In genomic region chr4:70706516-70706915, GRCh38 we compare ENCODE assay signal across 8 cellular contexts. TPM values are rescaled to one million over a fixed set of nuclear protein-coding genes. Genes with fewer than 3 reads are reported as not detected.
DNase-seq lines count a peak whose midpoint lies in the region; ATAC-seq, FAIRE-seq and TF ChIP-seq lines count a peak whose summit lies in the region.

No MANE protein-coding gene starts in this region.

- BruUV-seq in GM12878 (replicated peaks; lab: Mats Ljungman, UMichigan), result TSS peak; percentile 60

- H3K27ac ChIP-seq in 22Rv1, result peak overlapping the region; percentile 90; the same call in 1 of the 2 replicates
- no peak overlapping the region for H3K27ac ChIP-seq in GM12878 (ENCODE audit: control insufficient read depth, insufficient read depth)
- no peak overlapping the region for H3K27ac ChIP-seq in mesendoderm (ENCODE audit: low read depth, low read length)
- no peak overlapping the region for H3K27ac ChIP-seq in substantia nigra (ENCODE audit: low read depth, low read length, poor library complexity, severe bottlenecking)

- TF ChIP-seq POLR2A in GM12878 (IDR thresholded peaks at IDR 0.05; ENCODE audit: low read depth, low read length), result no peak

- H3K4me1 ChIP-seq in GM12878 (ENCODE audit: control insufficient read depth, insufficient read depth, low read length) (no peaks in the 10 kb centered on the region; the same call in 1 of the 2 replicates), mesendoderm (ENCODE audit: control insufficient read depth, low read depth, low read length) (peaks cover 2% of the 10 kb centered on the region)

- POLR2A ChIA-PET in GM12878 (lab: Charles Lee), result interaction anchor here (0.5 to 7.8 kb wide), 12 partner anchors 8 to 287 kb away, joined by 3 to 52 read pairs (median 4); partner anchors contain the start of genes DCK and UTP3

- no peaks in the 10 kb centered on the region for H3K9me3 ChIP-seq in GM12878 (replicated peaks; ENCODE audit: control insufficient read depth, insufficient read depth, low read length)

- H2BK5ac ChIP-seq in mesendoderm (ENCODE audit: low read length), result no peak overlapping the region

- ATAC-seq in GM12878 (no peak), GM18511 (IDR thresholded peaks at IDR 0.05; ENCODE audit: unreplicated experiment) (no peak)

- H3K9ac ChIP-seq in GM12878 (ENCODE audit: control insufficient read depth, insufficient read depth, low read length), result no peak overlapping the region
- peak overlapping the region; percentile 85 for H3K9ac ChIP-seq in mesendoderm (ENCODE audit: low read length)

- H4K5ac ChIP-seq in mesendoderm (ENCODE audit: low read length), result no peak overlapping the region

- no peak overlapping the region for H3K23ac ChIP-seq in mesendoderm (ENCODE audit: low read length)

- H2BK15ac ChIP-seq in mesendoderm (replicated peaks; ENCODE audit: low read depth), result no peak overlapping the region

- no peak for FAIRE-seq in GM12878 (lab: Jason Lieb, UNC)

- peak overlapping the region; percentile 57 for H3K4me3 ChIP-seq in HFF-Myc (replicated peaks; ENCODE audit: low read depth, low read length)
- H3K4me3 ChIP-seq in GM12878, result peak overlapping the region; percentile 92; the same call in 1 of the 2 replicates
- H3K4me3 ChIP-seq in mesendoderm (ENCODE audit: low read length), result no peak overlapping the region

- in situ Hi-C loops in GM12878 (cut with MboI), result no loop called here

- DNase-seq in HFF-Myc (ENCODE audit: extremely low read depth, low read depth) (no peak), GM12878 (ENCODE audit: low read depth, low spot score) (no peak), mesendoderm (no peak), substantia nigra (lab: John Stamatoyannopoulos, UW) (no peak), A172 (ENCODE audit: low spot score) (no peak)
- no peak for DNase-seq in stimulated activated CD4-positive, alpha-beta T cell treated with anti-CD3 and anti-CD28 coated beads, Interleukin-2, amount 100 ng/mL, for 24 hours

- H4K20me1 ChIP-seq in GM12878 (ENCODE audit: control insufficient read depth, insufficient read depth), result no peaks in the 10 kb centered on the region

- no peak overlapping the region for H3K4ac ChIP-seq in mesendoderm (ENCODE audit: low read depth, low read length)

- H3K79me2 ChIP-seq in GM12878 (ENCODE audit: control insufficient read depth, insufficient read depth, low read length) (peaks cover 2% of the 10 kb centered on the region; the same call in 1 of the 2 replicates), mesendoderm (ENCODE audit: control insufficient read depth, insufficient read depth, low read length) (peaks cover 13% of the 10 kb centered on the region)

- H3K36me3 ChIP-seq in GM12878 (ENCODE audit: control insufficient read depth in 2 of 2, insufficient read depth in 2 of 2, low read length in 1 of 2) (no peaks in the 10 kb centered on the region), mesendoderm (ENCODE audit: control insufficient read depth, insufficient read depth, low read length) (no peaks in the 10 kb centered on the region)

- no peak overlapping the region for H2BK120ac ChIP-seq in mesendoderm (ENCODE audit: low read depth, low read length)

- H3K79me1 ChIP-seq in mesendoderm (ENCODE audit: low read length), result peaks cover 3% of the 10 kb centered on the region

- TF ChIP-seq RAD21 in GM12878 (IDR thresholded peaks at IDR 0.05; ENCODE audit: insufficient read depth, low read depth, low read length), result no peak

- no peak overlapping the region for H2AK5ac ChIP-seq in mesendoderm (ENCODE audit: low read length)

- SMC1A ChIA-PET in GM12878 (lab: Charles Lee; ENCODE audit: uncharacterized antibody, unreplicated experiment), result interaction anchor here (0.6 to 5.8 kb wide), 18 partner anchors 9 to 304 kb away, joined by 3 to 77 read pairs (median 4); partner anchors contain the start of genes JCHAIN and UTP3

- TF ChIP-seq CTCF in 22Rv1 (IDR thresholded peaks at IDR 0.05), result no peak
- no peak for TF ChIP-seq CTCF in HFF-Myc (IDR thresholded peaks at IDR 0.05; ENCODE audit: low read depth, low read length, missing control alignments)
- TF ChIP-seq CTCF in GM12878 (IDR thresholded peaks at IDR 0.05 in 2 of 3, conservative IDR thresholded peaks at IDR 0.05 in 1 of 3; ENCODE audit: control insufficient read depth in 2 of 3, extremely low read depth in 1 of 3, insufficient read depth in 1 of 3, low read depth in 3 of 3, low read length in 3 of 3), result no peak

- RAD21 ChIA-PET in GM12878 (lab: Charles Lee; ENCODE audit: unreplicated experiment), result interaction anchor here (0.6 to 7.1 kb wide), 14 partner anchors 8 to 299 kb away, joined by 3 to 82 read pairs (median 4); partner anchors contain the start of genes DCK, RUFY3 and UTP3

- CTCF ChIA-PET in GM12878 (lab: Yijun Ruan, JAX), result interaction anchor here (0.8 to 7.5 kb wide), 9 partner anchors 8 to 302 kb away, joined by 3 to 77 read pairs (median 4); partner anchors contain the start of gene UTP3

- no peak for TF ChIP-seq EP300 in GM12878 (IDR thresholded peaks at IDR 0.05; ENCODE audit: borderline replicate concordance in 1 of 2, control insufficient read depth in 1 of 2, low read depth in 2 of 2, low read length in 2 of 2)

- H3K4me2 ChIP-seq in GM12878 (ENCODE audit: control insufficient read depth, insufficient read depth) (peak overlapping the region; percentile 91), mesendoderm (ENCODE audit: low read length) (peak overlapping the region; percentile 0)

- no peak overlapping the region for H3K56ac ChIP-seq in mesendoderm (ENCODE audit: low read length)

- H2AFZ ChIP-seq in GM12878 (ENCODE audit: control insufficient read depth, low read depth, low read length), result no peak overlapping the region

- no peaks in the 10 kb centered on the region for H3K27me3 ChIP-seq in GM12878 (replicated peaks in 1 of 2; ENCODE audit: control insufficient read depth in 2 of 2, insufficient read depth in 2 of 2, low read length in 1 of 2)
- no peaks in the 10 kb centered on the region for H3K27me3 ChIP-seq in mesendoderm (ENCODE audit: insufficient read depth, low read length, poor library complexity)

- no peak overlapping the region for H3K18ac ChIP-seq in mesendoderm (ENCODE audit: low read length)

- H4K8ac ChIP-seq in mesendoderm (ENCODE audit: low read depth, low read length), result no peak overlapping the region

- 100% methylated on average over 1 of the region's 1 CpG for WGBS in GM12878 (ENCODE audit: insufficient coverage, insufficient replicate concordance, low lambda C conversion rate, missing lambda C conversion rate)
- WGBS in mesendoderm (ENCODE audit: extremely low coverage, insufficient coverage, low lambda C conversion rate), result no CpG with 5 or more reads among the region's 1 CpG

- intact Hi-C loops in GM12878 (cut with micrococcal nuclease; ENCODE audit: unreplicated experiment), result loop anchor here (5.0 kb wide), 1 partner anchor 131 kb away; the partner anchor contains the start of gene GRSF1

RNA-seq across cellular contexts. Expression of gene RUFY3, which starts 15.2 kb away (rescaled TPM):
- 41.0 and 44.3 TPM in 2 replicates for total RNA-seq in GM12878 (2013; cell fraction: nucleolus; rRNA removed)
- 20.9 and 23.9 TPM in 2 replicates for total RNA-seq in GM12878 (2014; rRNA removed)
- 26.9 and 27.7 TPM in 2 replicates for total RNA-seq in GM12878 (2014; rRNA removed; fragmentation: Illumina TruSeq; extraction: Trizol)
- 22.5 and 28.3 TPM in 2 replicates for total RNA-seq in GM12878 (2021)
- polyA plus RNA-seq in GM12878 (2011; ENCODE audit: low read depth), result 9.8 TPM
- 9.1 and 9.4 TPM in 2 replicates for polyA plus RNA-seq in GM12878 (2011; rRNA removed)
- polyA plus RNA-seq in GM12878 (2011; cell fraction: cytosol; rRNA removed), result 1.9 and 2.9 TPM in 2 replicates
- 9.2 and 9.6 TPM in 2 replicates for polyA plus RNA-seq in GM12878 (2011; cell fraction: nucleus; rRNA removed)
- polyA plus RNA-seq in GM12878 (2012), result 10.1 and 12.5 TPM in 2 replicates
- 21.4 and 35.8 TPM in 2 replicates for polyA plus RNA-seq in GM12878 (2014; fragmentation: Illumina TruSeq; extraction: Trizol)
- 1 to 10 TPM; 6.5 to 7.3 TPM for polyA plus RNA-seq in GM12878 (2014; fragmentation: Nextera tagmentation; extraction: Ambion mirVana)
- 14.8 and 15.1 TPM in 2 replicates for polyA plus RNA-seq in GM12878 (2014; rRNA removed)
- polyA plus RNA-seq in GM12878 (2016; fragmentation: Nextera tagmentation; extraction: Ambion mirVana), result 10 to 100 TPM in 1 of 2 experiments, 1 to 10 TPM in 1; 5.1 to 11.1 TPM
- 3.1 and 5.6 TPM in 2 replicates for polyA minus RNA-seq in GM12878 (2011; rRNA and poly(A)+ RNA removed)
- 1.7 and 2.3 TPM in 2 replicates for polyA minus RNA-seq in GM12878 (2011; cell fraction: cytosol; rRNA and poly(A)+ RNA removed)
- 4.6 and 7.8 TPM in 2 replicates for polyA minus RNA-seq in GM12878 (2011; cell fraction: nucleus; rRNA and poly(A)+ RNA removed)
- polyA plus RNA-seq in mesendoderm (2013, experiment 1 of 2), result 20.6 TPM
- polyA plus RNA-seq in mesendoderm (2013, experiment 2 of 2), result 20.0 TPM
- 28.1 and 28.5 TPM in 2 replicates for total RNA-seq in A172 (2014; rRNA removed; shearing (Covaris generic))

RNA-seq across cellular contexts. Expression of gene UTP3, which starts 18.2 kb away (rescaled TPM):
- total RNA-seq in GM12878 (2013; cell fraction: nucleolus; rRNA removed), result 16.7 and 17.2 TPM in 2 replicates
- total RNA-seq in GM12878 (2014; rRNA removed) (19.9 and 22.1 TPM in 2 replicates), GM12878 (2014; rRNA removed; fragmentation: Illumina TruSeq; extraction: Trizol) (28.5 and 29.2 TPM in 2 replicates), GM12878 (2021) (33.3 and 34.2 TPM in 2 replicates)
- polyA plus RNA-seq in GM12878 (2011; ENCODE audit: low read depth), result 25.5 TPM
- polyA plus RNA-seq in GM12878 (2011; rRNA removed) (18.7 and 23.6 TPM in 2 replicates), GM12878 (2014; fragmentation: Illumina TruSeq; extraction: Trizol) (60.7 and 66.8 TPM in 2 replicates), GM12878 (2014; fragmentation: Nextera tagmentation; extraction: Ambion mirVana) (10 to 100 TPM; 15.8 to 21.1 TPM), GM12878 (2014; rRNA removed) (33.5 and 38.9 TPM in 2 replicates), GM12878 (2016; fragmentation: Nextera tagmentation; extraction: Ambion mirVana) (10 to 100 TPM; 21.5 to 23.4 TPM)
- 12.4 and 14.0 TPM in 2 replicates for polyA plus RNA-seq in GM12878 (2011; cell fraction: cytosol; rRNA removed)
- 10.9 and 16.4 TPM in 2 replicates for polyA plus RNA-seq in GM12878 (2011; cell fraction: nucleus; rRNA removed)
- polyA plus RNA-seq in GM12878 (2012), result 32.8 and 41.8 TPM in 2 replicates
- 6.1 and 6.9 TPM in 2 replicates for polyA minus RNA-seq in GM12878 (2011; rRNA and poly(A)+ RNA removed)
- 3.3 and 4.9 TPM in 2 replicates for polyA minus RNA-seq in GM12878 (2011; cell fraction: cytosol; rRNA and poly(A)+ RNA removed)
- polyA minus RNA-seq in GM12878 (2011; cell fraction: nucleus; rRNA and poly(A)+ RNA removed), result 4.6 and 7.4 TPM in 2 replicates
- polyA plus RNA-seq in mesendoderm (2013, experiment 1 of 2), result 73.6 TPM
- 72.9 TPM for polyA plus RNA-seq in mesendoderm (2013, experiment 2 of 2)
- total RNA-seq in A172 (2014; rRNA removed; shearing (Covaris generic)), result 15.6 and 16.4 TPM in 2 replicates

RNA-seq across cellular contexts. Expression of gene JCHAIN, which starts 40.2 kb away (rescaled TPM):
- 113 and 148 TPM in 2 replicates for total RNA-seq in GM12878 (2013; cell fraction: nucleolus; rRNA removed)
- total RNA-seq in GM12878 (2014; rRNA removed), result 284 and 330 TPM in 2 replicates
- 410 and 436 TPM in 2 replicates for total RNA-seq in GM12878 (2014; rRNA removed; fragmentation: Illumina TruSeq; extraction: Trizol)
- 276 and 280 TPM in 2 replicates for total RNA-seq in GM12878 (2021)
- polyA plus RNA-seq in GM12878 (2011; ENCODE audit: low read depth), result 759 TPM
- 183 and 188 TPM in 2 replicates for polyA plus RNA-seq in GM12878 (2011; rRNA removed)
- 123 and 126 TPM in 2 replicates for polyA plus RNA-seq in GM12878 (2011; cell fraction: cytosol; rRNA removed)
- 54.4 and 69.2 TPM in 2 replicates for polyA plus RNA-seq in GM12878 (2011; cell fraction: nucleus; rRNA removed)
- polyA plus RNA-seq in GM12878 (2012), result 415 and 928 TPM in 2 replicates
- polyA plus RNA-seq in GM12878 (2014; fragmentation: Illumina TruSeq; extraction: Trizol), result 787 and 820 TPM in 2 replicates
- 1,000 to 10,000 TPM in 1 of 2 experiments, 100 to 1,000 TPM in 1; 617 to 1,045 TPM for polyA plus RNA-seq in GM12878 (2014; fragmentation: Nextera tagmentation; extraction: Ambion mirVana)
- 419 and 468 TPM in 2 replicates for polyA plus RNA-seq in GM12878 (2014; rRNA removed)
- 100 to 1,000 TPM; 505 to 555 TPM for polyA plus RNA-seq in GM12878 (2016; fragmentation: Nextera tagmentation; extraction: Ambion mirVana)
- polyA minus RNA-seq in GM12878 (2011; rRNA and poly(A)+ RNA removed), result 120 and 211 TPM in 2 replicates
- 47.6 and 68.1 TPM in 2 replicates for polyA minus RNA-seq in GM12878 (2011; cell fraction: cytosol; rRNA and poly(A)+ RNA removed)
- 7.1 and 11.6 TPM in 2 replicates for polyA minus RNA-seq in GM12878 (2011; cell fraction: nucleus; rRNA and poly(A)+ RNA removed)
- not detected for polyA plus RNA-seq in mesendoderm (2013, experiment 1 of 2)
- not detected for polyA plus RNA-seq in mesendoderm (2013, experiment 2 of 2)
- total RNA-seq in A172 (2014; rRNA removed; shearing (Covaris generic)), result not detected in 2 replicates

Comparison
In these comparisons a context has a peak if more than half of its experiments do, and no peak if none do; other contexts are left out.
1. RNA of gene JCHAIN, which starts 40.2 kb away (total RNA-seq): 113 to 436 TPM in GM12878; not detected in A172; every median in the first group is over 100 times any median in the second.